8 cellular contexts compared by ENCODE assay signal in genomic region chr9:136267261-136268111, GRCh38. TPM values are rescaled to one million over a fixed set of nuclear protein-coding genes. Genes with fewer than 3 reads are reported as not detected.
DNase-seq lines count a peak whose midpoint lies in the region; ATAC-seq and TF ChIP-seq lines count a peak whose summit lies in the region.

No MANE protein-coding gene starts in this region.

- H3K9me3 Mint-ChIP-seq in activated T-helper 17 cell treated with anti-CD3 and anti-CD28 coated beads, Interleukin-2, amount 50 U/mL, for 72 hours = no peaks in the 10 kb centered on the region
- peaks cover 11% of the 10 kb centered on the region for H3K9me3 Mint-ChIP-seq in nephron

- no TSS peak for BruUV-seq in A673 (replicated peaks; lab: Mats Ljungman, UMichigan)

- H3K27ac ChIP-seq in A673 (ENCODE audit: low read depth, low read length, poor library complexity, severe bottlenecking) = peak overlapping the region; percentile 58
- peak overlapping the region in 2 of 4 donors; percentile 38 to 75 for H3K27ac ChIP-seq in Peyer's patch

- H3K27me3 ChIP-seq in A673 (replicated peaks; ENCODE audit: insufficient read depth, low read depth, low read length, poor library complexity) (no peaks in the 10 kb centered on the region), Peyer's patch (no peaks in the 10 kb centered on the region)

- no peaks in the 10 kb centered on the region for H3K9me3 ChIP-seq in A673 (ENCODE audit: low read depth, low read length, poor library complexity, severe bottlenecking)
- no peaks in the 10 kb centered on the region for H3K9me3 ChIP-seq in Peyer's patch

- H3K36me3 ChIP-seq in A673 (ENCODE audit: insufficient read depth, low read length, poor library complexity, severe bottlenecking) (no peaks in the 10 kb centered on the region), Peyer's patch (no peaks in the 10 kb centered on the region)

- H3K36me3 Mint-ChIP-seq in activated T-helper 17 cell treated with anti-CD3 and anti-CD28 coated beads, Interleukin-2, amount 50 U/mL, for 72 hours (ENCODE audit: low read depth) = no peaks in the 10 kb centered on the region
- no peaks in the 10 kb centered on the region for H3K36me3 Mint-ChIP-seq in nephron (ENCODE audit: low read depth)

- H3K27ac Mint-ChIP-seq in activated T-helper 17 cell treated with anti-CD3 and anti-CD28 coated beads, Interleukin-2, amount 50 U/mL, for 72 hours = peak overlapping the region; percentile 53
- H3K27ac Mint-ChIP-seq in nephron = peak overlapping the region in 1 of 3 experiments; percentile 70

- H3K27me3 Mint-ChIP-seq in activated T-helper 17 cell treated with anti-CD3 and anti-CD28 coated beads, Interleukin-2, amount 50 U/mL, for 72 hours = no peaks in the 10 kb centered on the region
- peaks cover 9% of the 10 kb centered on the region for H3K27me3 Mint-ChIP-seq in nephron (ENCODE audit: low read depth)

- POLR2A ChIA-PET in A673 (lab: Charles Lee; ENCODE audit: low non-redundant PET) = no interaction called here

- intact Hi-C loops in A673 (cut with micrococcal nuclease; ENCODE audit: unreplicated experiment) = no loop called here

- CTCF ChIA-PET in A673 (lab: Charles Lee) = interaction anchor here (0.6 to 1.0 kb wide), 5 partner anchors 97 to 711 kb away, joined by 3 to 4 read pairs (median 3); no protein-coding TSS in a partner anchor

- H3K4me1 ChIP-seq in A673 (ENCODE audit: insufficient read depth, low read length, poor library complexity, severe bottlenecking) = peaks cover 4% of the 10 kb centered on the region
- H3K4me1 ChIP-seq in Peyer's patch = peaks cover 0 to 8% (median 3%) of the 10 kb centered on the region in 4 donors

- H3K4me1 Mint-ChIP-seq in activated T-helper 17 cell treated with anti-CD3 and anti-CD28 coated beads, Interleukin-2, amount 50 U/mL, for 72 hours = no peaks in the 10 kb centered on the region
- peaks cover 13% of the 10 kb centered on the region for H3K4me1 Mint-ChIP-seq in nephron

- peak overlapping the region; percentile 49 for H3K4me3 ChIP-seq in A673 (ENCODE audit: low read depth, low read length, poor library complexity, severe bottlenecking)
- H3K4me3 ChIP-seq in Peyer's patch = peak overlapping the region; percentile 36 to 57 (median 55)
- H3K4me3 ChIP-seq in fibroblast of the aortic adventitia (ENCODE audit: low read depth, low read length) = peak overlapping the region; percentile 59

- ATAC-seq in GM18511 (IDR thresholded peaks at IDR 0.05; ENCODE audit: unreplicated experiment) = peak; percentile 68
- ATAC-seq in HG03280 (IDR thresholded peaks at IDR 0.05; ENCODE audit: unreplicated experiment) = peak; percentile 84
- peak; percentile 94 for ATAC-seq in activated T-helper 17 cell treated with anti-CD3 and anti-CD28 coated beads, Interleukin-2, amount 50 U/mL, for 72 hours (replicated peaks)

- peak overlapping the region; percentile 72 for H3K4me3 Mint-ChIP-seq in activated T-helper 17 cell treated with anti-CD3 and anti-CD28 coated beads, Interleukin-2, amount 50 U/mL, for 72 hours
- peak overlapping the region; percentile 55 to 68 (median 64) for H3K4me3 Mint-ChIP-seq in nephron

- TF ChIP-seq CTCF in A673 (conservative IDR thresholded peaks at IDR 0.05; ENCODE audit: low read depth, low read length) (peak; percentile 48; the same call in 1 of the 2 replicates), Peyer's patch (IDR thresholded peaks at IDR 0.05) (peak in 1 of 6 experiments; percentile 22), fibroblast of the aortic adventitia (IDR thresholded peaks at IDR 0.05; ENCODE audit: insufficient read depth, low read length) (peak; percentile 44), nephron (IDR thresholded peaks at IDR 0.05; ENCODE audit: unreplicated experiment in 3 of 3) (peak in 1 of 3 experiments; percentile 21)

- peak; percentile 22 to 41 for TF ChIP-seq POLR2A in Peyer's patch (IDR thresholded peaks at IDR 0.05)

- DNase-seq in A673 (ENCODE audit: low spot score) (peak; percentile 89), Peyer's patch (peak; percentile 79 to 91 (median 88)), fibroblast of the aortic adventitia (ENCODE audit: low read depth) (peak; percentile 85)
- peak; percentile 77 for DNase-seq in stimulated activated naive CD4-positive, alpha-beta T cell treated with Interleukin-2 at 50 U/mL for 16 hours (lab: John Stamatoyannopoulos, UW)

RNA-seq across cellular contexts. Expression of gene QSOX2, which starts 21.9 kb away (rescaled TPM):
- total RNA-seq in A673 (2021) = 38.0 and 43.7 TPM in 2 replicates
- 10 to 100 TPM in 1 of 4 donors, 1 to 10 TPM in 3; 5.1 to 23.9 (median 7.4) TPM for total RNA-seq in Peyer's patch
- 10 to 100 TPM; 25.9 to 28.5 TPM for total RNA-seq in activated T-helper 17 cell treated with anti-CD3 and anti-CD28 coated beads, Interleukin-2, amount 50 U/mL, for 72 hours
- 7.1 and 9.2 TPM in 2 replicates for total RNA-seq in fibroblast of the aortic adventitia (ENCODE audit: low replicate concordance)

RNA-seq across cellular contexts. Expression of gene CCDC187, which starts 36.4 kb away (rescaled TPM):
- not detected in 2 replicates for total RNA-seq in A673 (2021)
- 1 to 10 TPM in 1 of 4 donors, under 1 TPM in 2, not detected in 1; 0.35 to 1.0 (median 0.67) TPM for total RNA-seq in Peyer's patch
- total RNA-seq in activated T-helper 17 cell treated with anti-CD3 and anti-CD28 coated beads, Interleukin-2, amount 50 U/mL, for 72 hours = under 1 TPM in 1 of 2 donors, not detected in 1; 0.02 TPM
- total RNA-seq in fibroblast of the aortic adventitia (ENCODE audit: low replicate concordance) = under 0.01 TPM in 1 of 2 replicates, not detected in the other

RNA-seq across cellular contexts. Expression of gene GPSM1, which starts 59.9 kb away (rescaled TPM):
- total RNA-seq in A673 (2021) (36.4 and 48.5 TPM in 2 replicates), Peyer's patch (10 to 100 TPM in 1 of 4 donors, 1 to 10 TPM in 3; 3.7 to 25.6 (median 6.0) TPM), fibroblast of the aortic adventitia (ENCODE audit: low replicate concordance) (25.9 and 48.5 TPM in 2 replicates)
- total RNA-seq in activated T-helper 17 cell treated with anti-CD3 and anti-CD28 coated beads, Interleukin-2, amount 50 U/mL, for 72 hours = 10 to 100 TPM in 1 of 2 donors, 1 to 10 TPM in 1; 5.9 to 16.3 TPM
